ENCODE assay signal across 22 cellular contexts in genomic region chr11:77125695-77126094, GRCh38. TPM values are rescaled to one million over a fixed set of nuclear protein-coding genes. Genes with fewer than 3 reads are reported as not detected.
"Had no signal": no experiment of that assay in that cellular context is flagged by ENCODE, and none has a peak within 500 bp of the region (broad histone marks: within the 10 kb centered on the region; RNA-seq: fewer than 3 reads in every experiment).

No MANE protein-coding gene starts in this region.

- H3K36me3 Mint-ChIP-seq: IgD-negative memory B cell had no signal

- H3K36me3 ChIP-seq: SJCRH30 had no signal

- H3K9ac ChIP-seq: KMS-11 had no signal

- H3K27ac ChIP-seq: HL-60, KMS-11, SJCRH30, SK-N-MC had no signal

- H3K27ac Mint-ChIP-seq: IgD-negative memory B cell had no signal

- H3K4me3 ChIP-seq: K562, SJCRH30, SK-N-MC had no signal

- FAIRE-seq: K562, RCC 7860 had no signal

- H3K9me3 ChIP-seq: SJCRH30 had no signal

- H3K4me1 ChIP-seq: SJCRH30 had no signal

- H3K9me3 Mint-ChIP-seq: IgD-negative memory B cell had no signal

- H3K27me3 ChIP-seq: SJCRH30 had no signal

- ATAC-seq: K562 had no signal

- DNase-seq: Kasumi-1, MM.1S, NCI-H1092 treated with DMSO at 0.1 percent for 48 hours, NCI-H1436, NCI-H187, NCI-H2029, NCI-H2081 treated with DMSO at 0.1 percent for 48 hours, NCI-H2171, NCI-H226, NCI-H446, NCI-H510A, NCI-H524 treated with DMSO at 0.1 percent for 48 hours, NCI-H774, SHP77 treated with DMSO at 0.1 percent for 48 hours, SJCRH30 had no signal

- H3K4me3 Mint-ChIP-seq: IgD-negative memory B cell had no signal

RNA-seq across cellular contexts. Expression of gene MYO7A, which starts 2.4 kb away (rescaled TPM):
- total RNA-seq: M059J had no signal
- polyA plus RNA-seq: IgD-negative memory B cell had no signal

RNA-seq across cellular contexts. Expression of gene OMP, which starts 23.1 kb away (rescaled TPM):
- total RNA-seq: K562, M059J had no signal
- polyA plus RNA-seq: IgD-negative memory B cell, K562 had no signal
